ENCODE assay signal across 9 cellular contexts in genomic region chr2:24930768-24931167, GRCh38. TPM values are rescaled to one million over a fixed set of nuclear protein-coding genes. Genes with fewer than 3 reads are reported as not detected.
DNase-seq lines count a peak whose midpoint lies in the region; ATAC-seq and TF ChIP-seq lines count a peak whose summit lies in the region.
"Had no signal": no experiment of that assay in that cellular context is flagged by ENCODE, and none has a peak within 500 bp of the region (broad histone marks: within the 10 kb centered on the region; RNA-seq: fewer than 3 reads in every experiment).

No MANE protein-coding gene starts in this region.

- no peaks in the 10 kb centered on the region for H3K79me2 ChIP-seq in hepatocyte

- no peak for TF ChIP-seq POLR2A in body of pancreas (IDR thresholded peaks at IDR 0.05)

- H3K4me3 ChIP-seq in body of pancreas = no peak overlapping the region
- H3K4me3 ChIP-seq in hepatocyte = no peak overlapping the region

- H3K36me3 ChIP-seq in body of pancreas (replicated peaks in 1 of 2; ENCODE audit: insufficient read depth in 1 of 2, low read depth in 2 of 2) = no peaks in the 10 kb centered on the region
- H3K36me3 ChIP-seq in hepatocyte (replicated peaks; ENCODE audit: insufficient read depth, low read depth) = no peaks in the 10 kb centered on the region

- H3K4me2 ChIP-seq in hepatocyte = no peak overlapping the region

- H3K9me3 ChIP-seq in body of pancreas (no peaks in the 10 kb centered on the region), hepatocyte (ENCODE audit: low read depth) (no peaks in the 10 kb centered on the region)

- H3K36me3 Mint-ChIP-seq in activated T-cell treated with anti-CD3 and anti-CD28 coated beads, Interleukin-2, amount 50 U/mL, for 72 hours (ENCODE audit: insufficient read depth in 2 of 2) = no peaks in the 10 kb centered on the region

- no peak overlapping the region for H3K27ac ChIP-seq in body of pancreas
- H3K27ac ChIP-seq in hepatocyte = no peak overlapping the region

- DNase-seq in Right ventricle myocardium superior (no peak), cardiac septum (ENCODE audit: low spot score) (no peak), HT-29 (ENCODE audit: low spot score) (no peak), body of pancreas (no peak), hepatocyte (ENCODE audit: low spot score) (no peak)
- no peak for DNase-seq in activated T-cell treated with anti-CD3 and anti-CD28 coated beads, Interleukin-2, amount 50 U/mL, for 72 hours
- peak; percentile 37 for DNase-seq in stimulated activated naive CD8-positive, alpha-beta T cell treated with anti-CD3 and anti-CD28 coated beads, Interleukin-15, Interleukin-2, amounts not matched to agents 100 U/mL and 50 U/mL, for 24 hours
- DNase-seq: NCI-H1105 treated with DMSO at 0.1 percent for 48 hours had no signal

- WGBS in body of pancreas, 2 donors = 48 to 75% methylated on average over 6 of the region's 6 CpGs
- WGBS in hepatocyte (ENCODE audit: low lambda C conversion rate, missing lambda C conversion rate) = 63% methylated on average over 6 of the region's 6 CpGs

- no peaks in the 10 kb centered on the region for H3K9me2 ChIP-seq in hepatocyte (replicated peaks; ENCODE audit: insufficient read depth)

- no peak overlapping the region for H3K27ac Mint-ChIP-seq in activated T-cell treated with anti-CD3 and anti-CD28 coated beads, Interleukin-2, amount 50 U/mL, for 72 hours

- H3K27me3 ChIP-seq in body of pancreas (no peaks in the 10 kb centered on the region), hepatocyte (no peaks in the 10 kb centered on the region)

- H3K4me1 Mint-ChIP-seq in activated T-cell treated with anti-CD3 and anti-CD28 coated beads, Interleukin-2, amount 50 U/mL, for 72 hours (ENCODE audit: low read depth) = peaks cover 10% of the 10 kb centered on the region

- H3K4me3 Mint-ChIP-seq in activated T-cell treated with anti-CD3 and anti-CD28 coated beads, Interleukin-2, amount 50 U/mL, for 72 hours = no peak overlapping the region

- intact Hi-C loops in Right ventricle myocardium superior (cut with DNase I) = no loop called here
- intact Hi-C loops in cardiac septum (cut with DNase I) = no loop called here
- intact Hi-C loops in body of pancreas (cut with DNase I) = no loop called here

- H3K4me1 ChIP-seq in body of pancreas (no peaks in the 10 kb centered on the region), hepatocyte (ENCODE audit: insufficient read depth) (no peaks in the 10 kb centered on the region)

- no peaks in the 10 kb centered on the region for H4K20me1 ChIP-seq in hepatocyte (ENCODE audit: insufficient read depth, poor library complexity, severe bottlenecking)

- no peaks in the 10 kb centered on the region for H3K27me3 Mint-ChIP-seq in activated T-cell treated with anti-CD3 and anti-CD28 coated beads, Interleukin-2, amount 50 U/mL, for 72 hours (ENCODE audit: low read depth)

- H2AFZ ChIP-seq in hepatocyte = no peak overlapping the region

- no peaks in the 10 kb centered on the region for H3K9me3 Mint-ChIP-seq in activated T-cell treated with anti-CD3 and anti-CD28 coated beads, Interleukin-2, amount 50 U/mL, for 72 hours

- ATAC-seq in Right ventricle myocardium superior (ENCODE audit: poor library complexity) (peak; percentile 39), HG03045 (IDR thresholded peaks at IDR 0.05; ENCODE audit: unreplicated experiment) (peak; percentile 67), body of pancreas (no peak)
- ATAC-seq in activated T-cell treated with anti-CD3 and anti-CD28 coated beads, Interleukin-2, amount 50 U/mL, for 72 hours (replicated peaks in 1 of 2) = peak; percentile 51 to 53
- ATAC-seq in stimulated activated naive CD8-positive, alpha-beta T cell treated with anti-CD3 and anti-CD28 coated beads, Interleukin-15, Interleukin-2, amounts not matched to agents 100 U/mL and 50 U/mL, for 24 hours = peak; percentile 77

- TF ChIP-seq CTCF in body of pancreas (IDR thresholded peaks at IDR 0.05) (no peak), hepatocyte (IDR thresholded peaks at IDR 0.05; ENCODE audit: poor library complexity) (no peak)

RNA-seq across cellular contexts. Expression of gene ADCY3, which starts 10.7 kb away (rescaled TPM):
- total RNA-seq in Right ventricle myocardium superior (19.8 TPM), cardiac septum (15.4 TPM), body of pancreas (10 to 100 TPM; 17.1 to 63.9 TPM), hepatocyte (8.5 and 15.0 TPM in 2 replicates)
- total RNA-seq in activated T-cell treated with anti-CD3 and anti-CD28 coated beads, Interleukin-2, amount 50 U/mL, for 72 hours = 10 to 100 TPM; 55.5 to 63.4 TPM
- 78.1 and 80.7 TPM in 2 replicates for total RNA-seq in HT-29 (2014; rRNA removed; shearing (Covaris generic))
- polyA plus RNA-seq in hepatocyte = 13.8 and 20.0 TPM in 2 replicates

RNA-seq across cellular contexts. Expression of gene DNAJC27, which starts 41.0 kb away (rescaled TPM):
- total RNA-seq in Right ventricle myocardium superior = 8.5 TPM
- 11.2 TPM for total RNA-seq in cardiac septum
- 1 to 10 TPM; 7.4 to 9.8 TPM for total RNA-seq in activated T-cell treated with anti-CD3 and anti-CD28 coated beads, Interleukin-2, amount 50 U/mL, for 72 hours
- total RNA-seq in HT-29 (2014; rRNA removed; shearing (Covaris generic)) = 0.89 and 0.92 TPM in 2 replicates
- total RNA-seq in body of pancreas = 10 to 100 TPM; 11.4 to 58.7 TPM
- total RNA-seq in hepatocyte = 4.4 and 6.9 TPM in 2 replicates
- polyA plus RNA-seq in hepatocyte = 4.3 and 6.6 TPM in 2 replicates
